8 cellular contexts compared by ENCODE assay signal in genomic region chr19:5978606-5979552, GRCh38. TPM values are rescaled to one million over a fixed set of nuclear protein-coding genes. Genes with fewer than 3 reads are reported as not detected.
A peak's percentile ranks its signal among the peaks of the same experiment; 100 is the strongest.
DNase-seq lines count a peak whose midpoint lies in the region; ATAC-seq and TF ChIP-seq lines count a peak whose summit lies in the region.

No MANE protein-coding gene starts in this region.

- peak overlapping the region; percentile 91 to 98 (median 96) for H3K4me3 Mint-ChIP-seq in IgD-negative memory B cell

- H3K9me3 Mint-ChIP-seq in IgD-negative memory B cell, result no peaks in the 10 kb centered on the region

- no peaks in the 10 kb centered on the region for H3K9me3 ChIP-seq in mucosa of rectum (ENCODE audit: control insufficient read depth in 2 of 2, low read length in 2 of 2)

- peaks cover 2% of the 10 kb centered on the region for H3K36me3 Mint-ChIP-seq in IgD-negative memory B cell

- DNase-seq in caudate nucleus (lab: John Stamatoyannopoulos, UW) (peak in 1 of 61 donors; percentile 51), activated gamma-delta T cell treated with Interleukin-2 at 50 U/mL for 16 hours (no peak), NCI-H2196 treated with DMSO at 0.1 percent for 48 hours (lab: John Stamatoyannopoulos, UW; ENCODE audit: unreplicated experiment) (no peak)
- no peak for DNase-seq in stimulated activated naive CD4-positive, alpha-beta T cell (lab: John Stamatoyannopoulos, UW)

- H3K4me3 ChIP-seq in mucosa of rectum (ENCODE audit: low read length in 2 of 2), result peak overlapping the region; percentile 75 to 76

- H3K27ac ChIP-seq in 22Rv1 (peak overlapping the region; percentile 88), caudate nucleus (ENCODE audit: low read depth, low read length) (peak overlapping the region; percentile 89), mucosa of rectum (ENCODE audit: low read depth in 2 of 2, low read length in 2 of 2) (peak overlapping the region; percentile 83 to 90)

- H3K4me1 ChIP-seq in mucosa of rectum (ENCODE audit: control insufficient read depth in 2 of 2, insufficient read depth in 2 of 2, low read length in 2 of 2), result peaks cover 36 to 44% of the 10 kb centered on the region in 2 donors

- H3K4me1 Mint-ChIP-seq in IgD-negative memory B cell, result peaks cover 31 to 34% (median 31%) of the 10 kb centered on the region in 3 donors

- peaks cover 1% of the 10 kb centered on the region for H3K27me3 Mint-ChIP-seq in IgD-negative memory B cell

- no peaks in the 10 kb centered on the region for H3K27me3 ChIP-seq in mucosa of rectum (ENCODE audit: control insufficient read depth in 2 of 2, insufficient read depth in 2 of 2, low read length in 2 of 2)

- ATAC-seq in HG02759 (IDR thresholded peaks at IDR 0.05; ENCODE audit: unreplicated experiment), result no peak

- no peak for TF ChIP-seq CTCF in 22Rv1 (IDR thresholded peaks at IDR 0.05)

- H3K9ac ChIP-seq in mucosa of rectum (ENCODE audit: low read depth in 1 of 2, low read length in 2 of 2), result peak overlapping the region; percentile 83 to 87

- H3K27ac Mint-ChIP-seq in IgD-negative memory B cell, result peak overlapping the region in 2 of 3 donors; percentile 96 to 97

- H3K36me3 ChIP-seq in mucosa of rectum (ENCODE audit: control insufficient read depth in 2 of 2, insufficient read depth in 2 of 2, low read length in 2 of 2), result peaks cover 0 to 10% of the 10 kb centered on the region in 2 donors

RNA-seq across cellular contexts. Expression of gene RANBP3, which starts 0.9 kb away (rescaled TPM):
- 9.4 TPM for polyA plus RNA-seq in IgD-negative memory B cell
